Comparison of ENCODE assay signal across 1 cellular context in the genomic region with DNA sequence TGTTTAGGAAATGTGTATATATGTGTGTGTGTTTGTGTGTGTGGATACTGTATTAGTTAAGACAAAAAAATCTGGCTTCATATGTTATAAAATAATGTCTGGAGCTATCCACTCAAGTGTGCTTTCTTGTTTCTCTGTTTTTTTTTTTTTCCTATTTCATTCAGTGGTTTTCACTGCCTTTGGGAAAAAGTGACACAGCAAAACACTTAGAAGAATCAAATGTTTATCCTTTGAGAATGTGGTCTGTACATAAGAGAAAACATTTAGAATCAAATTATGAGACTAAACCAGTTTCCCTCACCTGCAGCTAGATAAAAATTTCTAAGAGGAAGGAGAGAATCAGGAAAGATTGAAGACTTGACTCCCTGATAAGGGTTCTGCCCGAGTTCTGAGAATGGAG.
TF ChIP-seq lines count a peak whose summit lies in the region.

No MANE protein-coding gene starts in this region.

TF ChIP-seq in H1, 55 proteins besides CTCF, POLR2A, EP300 and RAD21 (continued from another document):
- TF ChIP-seq, protein P1, sequence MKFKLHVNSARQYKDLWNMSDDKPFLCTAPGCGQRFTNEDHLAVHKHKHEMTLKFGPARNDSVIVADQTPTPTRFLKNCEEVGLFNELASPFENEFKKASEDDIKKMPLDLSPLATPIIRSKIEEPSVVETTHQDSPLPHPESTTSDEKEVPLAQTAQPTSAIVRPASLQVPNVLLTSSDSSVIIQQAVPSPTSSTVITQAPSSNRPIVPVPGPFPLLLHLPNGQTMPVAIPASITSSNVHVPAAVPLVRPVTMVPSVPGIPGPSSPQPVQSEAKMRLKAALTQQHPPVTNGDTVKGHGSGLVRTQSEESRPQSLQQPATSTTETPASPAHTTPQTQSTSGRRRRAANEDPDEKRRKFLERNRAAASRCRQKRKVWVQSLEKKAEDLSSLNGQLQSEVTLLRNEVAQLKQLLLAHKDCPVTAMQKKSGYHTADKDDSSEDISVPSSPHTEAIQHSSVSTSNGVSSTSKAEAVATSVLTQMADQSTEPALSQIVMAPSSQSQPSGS (IDR thresholded peaks at IDR 0.05; ENCODE audit: low read length): no peak
- TF ChIP-seq GABPA (IDR thresholded peaks at IDR 0.05; ENCODE audit: borderline replicate concordance, insufficient read depth, low read length) (no peak), SRF (IDR thresholded peaks at IDR 0.05; ENCODE audit: low read depth, low read length) (no peak), TEAD4 (IDR thresholded peaks at IDR 0.05; ENCODE audit: low read depth, low read length) (no peak), BRCA1 (IDR thresholded peaks at IDR 0.05; ENCODE audit: low read depth, low read length) (no peak), EGR1 (IDR thresholded peaks at IDR 0.05; ENCODE audit: borderline replicate concordance, low read depth, low read length) (no peak), CBX8 (IDR thresholded peaks at IDR 0.05; ENCODE audit: borderline replicate concordance, low read depth, low read length) (no peak), TCF12 (IDR thresholded peaks at IDR 0.05; ENCODE audit: low read depth, low read length) (no peak), SIX5 (IDR thresholded peaks at IDR 0.05; ENCODE audit: low read depth, low read length) (no peak)
